ENCODE assay signal across 12 cellular contexts in the genomic region with DNA sequence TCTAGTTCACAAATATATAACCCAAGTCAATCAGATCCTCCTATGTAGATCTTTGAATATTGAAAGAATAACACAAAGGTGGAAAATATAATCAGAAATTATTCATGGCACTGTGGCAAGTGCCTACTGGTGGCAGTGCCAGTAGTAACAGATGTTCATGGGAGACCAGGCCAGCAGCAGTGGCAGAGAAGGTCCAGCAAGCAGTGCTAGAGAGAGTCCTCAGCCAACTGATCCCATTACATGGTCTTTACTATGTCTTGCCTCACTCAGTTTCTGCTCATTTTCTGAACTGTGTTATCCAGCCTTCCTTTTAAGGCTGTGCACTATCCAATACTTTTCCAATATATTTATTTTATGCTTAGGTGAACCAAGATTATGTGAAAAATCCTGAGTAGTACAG.
DNase-seq lines count a peak whose midpoint lies in the region; ATAC-seq and TF ChIP-seq lines count a peak whose summit lies in the region.
"Had no signal": no experiment of that assay in that cellular context is flagged by ENCODE, and none has a peak within 500 bp of the region (broad histone marks: within the 10 kb centered on the region; RNA-seq: fewer than 3 reads in every experiment).

No MANE protein-coding gene starts in this region.

- no peak for ATAC-seq in upper lobe of left lung (ENCODE audit: low FRiP score in 2 of 2)
- ATAC-seq in activated CD8-positive, alpha-beta T cell treated with anti-CD3 and anti-CD28 coated beads, Interleukin-2, amount 10 ng/mL, durations not matched to agents 7 days and 5 days: no peak
- ATAC-seq: stimulated activated memory B cell treated with anti-CD40 and anti-IgM and Interleukin-4, amounts not matched to agents 10 μg/mL and 1 μg/mL and 100 μg/mL, for 72 hours had no signal

- TF ChIP-seq POLR2A in upper lobe of left lung (IDR thresholded peaks at IDR 0.05): no peak

- CTCF ChIA-PET in activated CD8-positive, alpha-beta T cell treated with anti-CD3 and anti-CD28 coated beads, Interleukin-2, amount 10 ng/mL, durations not matched to agents 7 days and 5 days (lab: Charles Lee): interaction anchor here (1.4 kb wide), 1 partner anchor 75 kb away, joined by 8 read pairs; no protein-coding TSS in a partner anchor

- TF ChIP-seq CTCF in coronary artery (IDR thresholded peaks at IDR 0.05): no peak
- TF ChIP-seq CTCF in upper lobe of left lung (IDR thresholded peaks at IDR 0.05): no peak

- H3K4me1 ChIP-seq in mesodermal cell (ENCODE audit: control insufficient read depth, insufficient read depth, low read length, poor library complexity, severe bottlenecking): peaks cover 50% of the 10 kb centered on the region
- H3K4me1 ChIP-seq in upper lobe of left lung: peaks cover 32 to 51% (median 42%) of the 10 kb centered on the region in 4 donors

- no peaks in the 10 kb centered on the region for H3K4me1 Mint-ChIP-seq in activated CD8-positive, alpha-beta T cell treated with anti-CD3 and anti-CD28 coated beads, Interleukin-2, amount 10 ng/mL, durations not matched to agents 7 days and 5 days (ENCODE audit: low read depth)

- H3K4me3 Mint-ChIP-seq in activated CD8-positive, alpha-beta T cell treated with anti-CD3 and anti-CD28 coated beads, Interleukin-2, amount 10 ng/mL, durations not matched to agents 7 days and 5 days: no peak overlapping the region
- H3K4me3 Mint-ChIP-seq: H9; stimulated activated memory B cell treated with anti-CD40 and anti-IgM and Interleukin-4, amounts not matched to agents 10 μg/mL and 1 μg/mL and 100 μg/mL, for 72 hours; T-helper 2 cell treated with Interferon-gamma antibody and Interleukin-4, amounts not matched to agents 5 μg/mL and 100 μg/mL, for 36 hours had no signal

- H3K27me3 Mint-ChIP-seq in activated CD8-positive, alpha-beta T cell treated with anti-CD3 and anti-CD28 coated beads, Interleukin-2, amount 10 ng/mL, durations not matched to agents 7 days and 5 days (ENCODE audit: low read depth): no peaks in the 10 kb centered on the region
- H3K27me3 Mint-ChIP-seq: stimulated activated memory B cell treated with anti-CD40 and anti-IgM and Interleukin-4, amounts not matched to agents 10 μg/mL and 1 μg/mL and 100 μg/mL, for 72 hours had no signal

- DNase-seq in NCI-H82 (lab: John Stamatoyannopoulos, UW) (peak; percentile 38), NCI-H82 treated with DMSO at 0.1 percent for 48 hours (lab: John Stamatoyannopoulos, UW; ENCODE audit: unreplicated experiment) (no peak), coronary artery (ENCODE audit: low spot score) (no peak), upper lobe of left lung (no peak), NCI-H526 (lab: John Stamatoyannopoulos, UW) (no peak)
- no peak for DNase-seq in activated CD8-positive, alpha-beta memory T cell treated with anti-CD3 and anti-CD28 coated beads, Interleukin-2, amount 50 U/mL, for 48 hours
- DNase-seq in activated CD8-positive, alpha-beta T cell treated with anti-CD3 and anti-CD28 coated beads, Interleukin-2, amount 10 ng/mL, durations not matched to agents 7 days and 5 days: no peak
- DNase-seq: foreskin fibroblast, H9 had no signal

- H3K9me3 ChIP-seq in mesodermal cell (ENCODE audit: control insufficient read depth, low read length) (no peaks in the 10 kb centered on the region), upper lobe of left lung (no peaks in the 10 kb centered on the region)

- H3K36me3 ChIP-seq in mesodermal cell (ENCODE audit: control insufficient read depth, insufficient read depth, low read length) (peaks cover 25% of the 10 kb centered on the region), upper lobe of left lung (no peaks in the 10 kb centered on the region)

- H3K36me3 Mint-ChIP-seq in activated CD8-positive, alpha-beta T cell treated with anti-CD3 and anti-CD28 coated beads, Interleukin-2, amount 10 ng/mL, durations not matched to agents 7 days and 5 days (ENCODE audit: low read depth): peaks cover 7% of the 10 kb centered on the region

- no peak overlapping the region for H3K27ac Mint-ChIP-seq in activated CD8-positive, alpha-beta T cell treated with anti-CD3 and anti-CD28 coated beads, Interleukin-2, amount 10 ng/mL, durations not matched to agents 7 days and 5 days
- H3K27ac Mint-ChIP-seq: stimulated activated memory B cell treated with anti-CD40 and anti-IgM and Interleukin-4, amounts not matched to agents 10 μg/mL and 1 μg/mL and 100 μg/mL, for 72 hours; T-helper 2 cell treated with Interferon-gamma antibody and Interleukin-4, amounts not matched to agents 5 μg/mL and 100 μg/mL, for 36 hours had no signal

- no peaks in the 10 kb centered on the region for H3K27me3 ChIP-seq in upper lobe of left lung

- H3K9me3 Mint-ChIP-seq in activated CD8-positive, alpha-beta T cell treated with anti-CD3 and anti-CD28 coated beads, Interleukin-2, amount 10 ng/mL, durations not matched to agents 7 days and 5 days (ENCODE audit: insufficient read depth): no peaks in the 10 kb centered on the region
- H3K9me3 Mint-ChIP-seq: H9; stimulated activated memory B cell treated with anti-CD40 and anti-IgM and Interleukin-4, amounts not matched to agents 10 μg/mL and 1 μg/mL and 100 μg/mL, for 72 hours; T-helper 2 cell treated with Interferon-gamma antibody and Interleukin-4, amounts not matched to agents 5 μg/mL and 100 μg/mL, for 36 hours had no signal

- H3K4me3 ChIP-seq in coronary artery: peak overlapping the region; percentile 19
- no peak overlapping the region for H3K4me3 ChIP-seq in mesodermal cell (ENCODE audit: extremely low read depth, insufficient read depth, low read length, poor library complexity, severe bottlenecking)
- H3K4me3 ChIP-seq in upper lobe of left lung: no peak overlapping the region

- peak overlapping the region; percentile 81 to 87 for H3K27ac ChIP-seq in coronary artery
- peak overlapping the region; percentile 67 for H3K27ac ChIP-seq in mesodermal cell (ENCODE audit: low read depth, low read length, severe bottlenecking)
- peak overlapping the region; percentile 59 to 86 (median 72) for H3K27ac ChIP-seq in upper lobe of left lung

- no peak for TF ChIP-seq EP300 in upper lobe of left lung (IDR thresholded peaks at IDR 0.05)

- POLR2A ChIA-PET in activated CD8-positive, alpha-beta T cell treated with anti-CD3 and anti-CD28 coated beads, Interleukin-2, amount 10 ng/mL, durations not matched to agents 7 days and 5 days (lab: Charles Lee): no interaction called here
